11 cellular contexts compared by ENCODE assay signal in the genomic region with DNA sequence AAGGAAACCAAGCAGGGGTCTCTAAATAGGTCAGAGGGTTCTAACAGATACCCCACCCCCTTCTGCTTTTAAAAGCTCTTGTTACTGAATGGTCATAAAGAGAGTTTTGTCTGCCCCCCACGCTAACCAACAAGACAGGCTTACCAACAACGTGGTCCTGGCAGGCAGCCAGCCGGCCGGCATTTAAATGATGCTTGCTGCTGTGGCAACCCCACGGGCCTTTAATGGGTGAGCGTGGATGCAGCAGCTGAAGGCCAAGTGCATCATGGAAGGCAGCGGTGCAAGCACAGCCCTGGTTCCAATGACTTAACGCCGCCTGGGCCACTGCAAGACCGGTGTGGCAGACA. TPM values are rescaled to one million over a fixed set of nuclear protein-coding genes. Genes with fewer than 3 reads are reported as not detected.
DNase-seq lines count a peak whose midpoint lies in the region; ATAC-seq and TF ChIP-seq lines count a peak whose summit lies in the region.
"Had no signal": no experiment of that assay in that cellular context is flagged by ENCODE, and none has a peak within 500 bp of the region (broad histone marks: within the 10 kb centered on the region; RNA-seq: fewer than 3 reads in every experiment).

No MANE protein-coding gene starts in this region.

- no peak overlapping the region for H3K4me3 ChIP-seq in aorta (ENCODE audit: low read length in 2 of 2)
- H3K4me3 ChIP-seq: SK-N-MC had no signal

- no peaks in the 10 kb centered on the region for H3K9me3 ChIP-seq in aorta (ENCODE audit: control insufficient read depth, low read length)

- 61 to 67% methylated on average over 10 of the region's 10 CpGs for WGBS in aorta, 2 donors

- H3K36me3 ChIP-seq in aorta (ENCODE audit: control insufficient read depth in 1 of 2, insufficient read depth in 2 of 2, low read length in 1 of 2) = no peaks in the 10 kb centered on the region

- ATAC-seq in HG02642 (IDR thresholded peaks at IDR 0.05; ENCODE audit: poor library complexity, unreplicated experiment) (no peak), aorta (ENCODE audit: low FRiP score) (no peak)

- intact Hi-C loops in aorta (cut with DNase I) = no loop called here

- H3K27ac ChIP-seq in VCaP (peak overlapping the region; percentile 53; the same call in 1 of the 2 replicates), aorta (ENCODE audit: low read depth in 1 of 2, low read length in 2 of 2) (no peak overlapping the region)
- H3K27ac ChIP-seq: KMS-11, SK-N-MC had no signal

- peaks cover 0 to 3% of the 10 kb centered on the region in 2 donors for H3K4me1 ChIP-seq in aorta (ENCODE audit: control insufficient read depth in 1 of 2, insufficient read depth in 2 of 2, low read length in 2 of 2)

- no peak for TF ChIP-seq CTCF in VCaP (conservative IDR thresholded peaks at IDR 0.05)
- no peak for TF ChIP-seq CTCF in GM20000 (IDR thresholded peaks at IDR 0.05; ENCODE audit: extremely low read depth, missing control alignments)

- H3K27me3 ChIP-seq in aorta (ENCODE audit: control insufficient read depth in 1 of 2, insufficient read depth in 2 of 2, low read length in 1 of 2) = no peaks in the 10 kb centered on the region

- DNase-seq in COR-L47 (lab: John Stamatoyannopoulos, UW) (peak; percentile 97), NCI-H1048 (lab: John Stamatoyannopoulos, UW) (peak; percentile 22), midbrain (lab: John Stamatoyannopoulos, UW) (peak; percentile 72), aorta (no peak), H4 (ENCODE audit: low spot score) (no peak), GM20000 (ENCODE audit: low spot score) (no peak)
- DNase-seq: activated T-cell treated with anti-CD3 and anti-CD28 coated beads, Interleukin-2, amount 50 U/mL, for 24 hours had no signal

RNA-seq across cellular contexts. Expression of a gene that starts 29.7 kb away (rescaled TPM):
- 100 to 1,000 TPM; 107 to 145 TPM for total RNA-seq in aorta
- 10 to 100 TPM; 57.6 to 75.1 TPM for polyA plus RNA-seq in aorta
- 38.5 and 48.0 TPM in 2 replicates for total RNA-seq in H4 (2014; rRNA removed; shearing (Covaris generic))

Comparison
In these comparisons a context has a peak if more than half of its experiments do, and no peak if none do; other contexts are left out.
1. DNase-seq: peak in COR-L47 (single experiment), NCI-H1048 (single experiment) and midbrain (single experiment); none in aorta (0 of 2), H4 (single experiment) and GM20000 (single experiment).